8 cellular contexts compared by ENCODE assay signal in genomic region chr3:13479582-13480339, GRCh38. TPM values are rescaled to one million over a fixed set of nuclear protein-coding genes. Genes with fewer than 3 reads are reported as not detected.
DNase-seq lines count a peak whose midpoint lies in the region; ATAC-seq and TF ChIP-seq lines count a peak whose summit lies in the region.

TSS of gene HDAC11 (plus strand) at chr3:13480306. CDS start at chr3:13480348, 42 bp downstream.

- peak within 1 kb of the TSS; percentile 63 to 78 (median 76) for H3K4me3 ChIP-seq in right lobe of liver

- WGBS in right lobe of liver (ENCODE audit: insufficient coverage, low coverage, low lambda C conversion rate, missing lambda C conversion rate), result no CpG with 5 or more reads among the region's 67 CpGs

- H3K4me1 ChIP-seq in right lobe of liver, result peaks cover 0 to 9% (median 3%) of the 10 kb centered on the region in 4 donors

- intact Hi-C loops in right lobe of liver (cut with DNase I), result no loop called here

- peak; percentile 94 for ATAC-seq in GM19351 (IDR thresholded peaks at IDR 0.05; ENCODE audit: unreplicated experiment)
- ATAC-seq in HG03521 (IDR thresholded peaks at IDR 0.05; ENCODE audit: unreplicated experiment), result peak; percentile 97
- peak; percentile 95 to 99 (median 98) for ATAC-seq in right lobe of liver

- DNase-seq in NCI-H69 (lab: John Stamatoyannopoulos, UW) (peak; percentile 95), dermis blood vessel endothelial cell (peak; percentile 97), right lobe of liver (peak; percentile 100)
- peak; percentile 95 for DNase-seq in activated CD4-positive, alpha-beta T cell treated with anti-CD3 and anti-CD28 coated beads, Interleukin-2, amount 50 U/mL, for 4 hours
- peak; percentile 98 for DNase-seq in stimulated activated CD4-positive, alpha-beta T cell treated with anti-CD3 and anti-CD28 coated beads, Interleukin-4, amount 100 ng/mL, for 24 hours

- H3K9me3 ChIP-seq in right lobe of liver, result no peaks in the 10 kb centered on the region

- no peaks in the 10 kb centered on the region for H3K27me3 ChIP-seq in right lobe of liver

- peak; percentile 84 for TF ChIP-seq POLR2A in right lobe of liver (IDR thresholded peaks at IDR 0.05)

- no peaks in the 10 kb centered on the region for H3K36me3 ChIP-seq in right lobe of liver

- no peak for TF ChIP-seq CTCF in C4-2B (conservative IDR thresholded peaks at IDR 0.05)
- TF ChIP-seq CTCF in right lobe of liver (IDR thresholded peaks at IDR 0.05), result peak; percentile 4 to 37 (median 34)

- peak within 1 kb of the TSS; percentile 83 for H3K27ac ChIP-seq in C4-2B
- peak within 1 kb of the TSS; percentile 68 to 93 (median 84) for H3K27ac ChIP-seq in right lobe of liver

RNA-seq across cellular contexts. Expression of gene HDAC11, which starts in this region (rescaled TPM):
- total RNA-seq in dermis blood vessel endothelial cell, result 8.8 and 10.5 TPM in 2 replicates
- 10 to 100 TPM in 1 of 6 experiments, 1 to 10 TPM in 5; 2.2 to 10.8 (median 5.0) TPM for total RNA-seq in right lobe of liver

Comparison
In these comparisons a context has a peak if more than half of its experiments do, and no peak if none do; other contexts are left out.
1. Peak in every context shown above with its lines: DNase-seq, ATAC-seq, H3K4me3 ChIP-seq and H3K27ac ChIP-seq.